Comparison of ENCODE assay signal across 19 cellular contexts in genomic region chr2:28631514-28632206, GRCh38.
DNase-seq lines count a peak whose midpoint lies in the region; ATAC-seq and TF ChIP-seq lines count a peak whose summit lies in the region.
"Had no signal": no experiment of that assay in that cellular context is flagged by ENCODE, and none has a peak within 500 bp of the region (broad histone marks: within the 10 kb centered on the region; RNA-seq: fewer than 3 reads in every experiment).

No MANE protein-coding gene starts in this region.

- H3K4me1 ChIP-seq in gastrocnemius medialis: peaks cover 49 to 75% of the 10 kb centered on the region in 2 donors

- H3K9me3 Mint-ChIP-seq in central memory CD8-positive, alpha-beta T cell: no peaks in the 10 kb centered on the region
- H3K9me3 Mint-ChIP-seq: GM23338 had no signal

- ATAC-seq in central memory CD8-positive, alpha-beta T cell (replicated peaks; ENCODE audit: extremely low read depth, poor library complexity, severe bottlenecking): no peak
- ATAC-seq in left lobe of liver: peak; percentile 82
- ATAC-seq in gastrocnemius medialis: peak in 1 of 2 donors; percentile 29
- no peak for ATAC-seq in GM18870 (IDR thresholded peaks at IDR 0.05; ENCODE audit: unreplicated experiment)
- ATAC-seq: A549, GM23338 had no signal

- no peak overlapping the region for H3K4me3 ChIP-seq in gastrocnemius medialis
- H3K4me3 ChIP-seq: A549, GM23338 had no signal

- H3K4me3 Mint-ChIP-seq in central memory CD8-positive, alpha-beta T cell: no peak overlapping the region
- H3K4me3 Mint-ChIP-seq: GM23338 had no signal

- no peaks in the 10 kb centered on the region for H3K27me3 ChIP-seq in gastrocnemius medialis

- no peaks in the 10 kb centered on the region for H3K36me3 Mint-ChIP-seq in central memory CD8-positive, alpha-beta T cell (ENCODE audit: insufficient read depth)

- H3K27ac ChIP-seq in gastrocnemius medialis: peak overlapping the region in 3 of 4 donors; percentile 74 to 92 (median 88)
- H3K27ac ChIP-seq: A549, C4-2B, RWPE1 had no signal

- DNase-seq in ELF-1 (ENCODE audit: low read depth, low spot score) (peak; percentile 1), left lobe of liver (ENCODE audit: low spot score) (peak; percentile 82), gastrocnemius medialis (peak; percentile 35 to 54), NCI-H2029 treated with DMSO at 0.1 percent for 48 hours (lab: John Stamatoyannopoulos, UW) (no peak)
- DNase-seq in central memory CD8-positive, alpha-beta T cell (ENCODE audit: low spot score in 2 of 2): no peak
- no peak for DNase-seq in activated CD4-positive, alpha-beta T cell treated with anti-CD3 and anti-CD28 coated beads, Interleukin-2, amount 50 U/mL, for 1 hour
- DNase-seq: Caco-2; DMS53; KG1; NCI-H1048; NCI-H1694 treated with DMSO at 0.1 percent for 48 hours; NCI-H69; NK-92 treated with Interleukin-12 subunit alpha and Interleukin-12 subunit beta, amount 100 ng/mL, for 24 hours; OCI-M1 had no signal

- in situ Hi-C loops in gastrocnemius medialis (cut with MboI; ENCODE audit: low sequenced_read_pairs in 4 of 4): no loop called here

- TF ChIP-seq POLR2A in gastrocnemius medialis (IDR thresholded peaks at IDR 0.05): no peak

- no peaks in the 10 kb centered on the region for H3K27me3 Mint-ChIP-seq in central memory CD8-positive, alpha-beta T cell

- TF ChIP-seq CTCF in gastrocnemius medialis (IDR thresholded peaks at IDR 0.05 in 4 of 5, conservative IDR thresholded peaks at IDR 0.05 in 1 of 5): no peak

- no peaks in the 10 kb centered on the region for H3K9me3 ChIP-seq in gastrocnemius medialis
- H3K9me3 ChIP-seq: A549, Caco-2 had no signal

- H3K36me3 ChIP-seq in gastrocnemius medialis: no peaks in the 10 kb centered on the region

- H3K27ac Mint-ChIP-seq in central memory CD8-positive, alpha-beta T cell (ENCODE audit: low read depth): peak overlapping the region; percentile 23
- H3K27ac Mint-ChIP-seq: GM23338 had no signal

- intact Hi-C loops in gastrocnemius medialis (cut with DNase I; ENCODE audit: low total_unique reads): no loop called here

- H3K4me1 Mint-ChIP-seq in central memory CD8-positive, alpha-beta T cell: no peaks in the 10 kb centered on the region
- H3K4me1 Mint-ChIP-seq: GM23338 had no signal

Comparison
In these comparisons a context has a peak if more than half of its experiments do, and no peak if none do; other contexts are left out.
1. DNase-seq: peak in ELF-1 (single experiment), left lobe of liver (single experiment) and gastrocnemius medialis (2 of 2); none in central memory CD8-positive, alpha-beta T cell (0 of 2), NCI-H2029 treated with DMSO at 0.1 percent for 48 hours (single experiment) and activated CD4-positive, alpha-beta T cell treated with anti-CD3 and anti-CD28 coated beads, Interleukin-2, amount 50 U/mL, for 1 hour (single experiment).